In the genomic region with DNA sequence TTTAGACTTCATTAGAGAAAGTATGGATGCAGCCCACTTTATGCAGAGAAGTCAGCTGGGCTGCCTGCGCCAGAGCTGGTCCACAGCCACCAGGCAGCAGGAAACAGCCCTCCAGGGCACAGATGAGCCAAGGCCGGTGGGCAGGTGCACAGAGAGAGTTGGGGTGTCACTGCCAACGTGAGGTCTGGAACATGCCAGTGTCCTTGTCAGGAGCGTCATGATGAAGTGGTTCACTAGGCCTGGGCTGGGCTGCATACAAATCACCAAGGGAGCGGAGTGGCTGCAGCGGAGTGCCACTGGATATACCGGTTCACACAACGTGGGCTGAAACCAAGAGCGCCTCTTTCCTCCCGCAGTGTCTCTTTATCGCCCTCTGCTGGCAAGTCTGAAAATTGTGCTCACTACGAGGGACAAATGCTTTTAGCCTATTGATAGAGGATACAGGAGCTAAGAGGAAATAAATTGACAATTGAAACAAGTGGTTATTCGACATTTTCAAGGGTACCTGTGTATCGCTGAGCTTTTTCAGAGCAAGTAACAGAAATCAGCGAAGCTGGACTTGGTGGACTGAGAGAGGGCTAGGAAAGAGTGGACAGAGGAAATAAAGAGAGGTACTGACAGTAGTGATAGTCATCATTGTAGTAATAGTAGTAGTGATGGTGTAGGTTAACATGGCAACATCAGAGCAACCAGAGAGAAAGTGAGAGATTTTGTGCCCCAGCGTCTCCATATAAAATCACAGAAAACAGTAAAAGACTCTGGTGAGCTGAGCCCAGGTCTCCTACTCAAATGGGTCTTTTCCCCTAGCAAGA, we compare ENCODE assay signal across 8 cellular contexts. TPM values are rescaled to one million over a fixed set of nuclear protein-coding genes. Genes with fewer than 3 reads are reported as not detected.
DNase-seq lines count a peak whose midpoint lies in the region; ATAC-seq and TF ChIP-seq lines count a peak whose summit lies in the region.

No MANE protein-coding gene starts in this region.

- H3K36me3 Mint-ChIP-seq in HFFc6 (ENCODE audit: low read depth) (peaks cover 6% of the 10 kb centered on the region), glutamatergic neuron (ENCODE audit: unreplicated experiment) (peaks cover 4% of the 10 kb centered on the region), type B pancreatic cell (peaks cover 4% of the 10 kb centered on the region)
- peaks cover 6 to 13% of the 10 kb centered on the region in 2 donors for H3K36me3 Mint-ChIP-seq in activated naive CD4-positive, alpha-beta T cell treated with anti-CD3 and anti-CD28 coated beads, Interleukin-2, amount 50 U/mL, for 72 hours

- no peak overlapping the region for H3K27ac Mint-ChIP-seq in HFFc6
- H3K27ac Mint-ChIP-seq in activated naive CD4-positive, alpha-beta T cell treated with anti-CD3 and anti-CD28 coated beads, Interleukin-2, amount 50 U/mL, for 72 hours = no peak overlapping the region
- H3K27ac Mint-ChIP-seq in glutamatergic neuron (ENCODE audit: unreplicated experiment) = no peak overlapping the region
- H3K27ac Mint-ChIP-seq in type B pancreatic cell = peak overlapping the region; percentile 75

- TF ChIP-seq CTCF in HFFc6 (IDR thresholded peaks at IDR 0.05) (peak; percentile 95), glutamatergic neuron (IDR thresholded peaks at IDR 0.05; ENCODE audit: partially characterized antibody, unreplicated experiment) (peak; percentile 97), type B pancreatic cell (conservative IDR thresholded peaks at IDR 0.05) (peak; percentile 98)

- 0 out of 2 replicates have a peak, but pooled peaks cover 9% of the 10 kb centered on the region for H3K4me1 Mint-ChIP-seq in HFFc6 (ENCODE audit: low read depth)
- H3K4me1 Mint-ChIP-seq in glutamatergic neuron (ENCODE audit: low read depth, unreplicated experiment) = no peaks in the 10 kb centered on the region
- peaks cover 4% of the 10 kb centered on the region for H3K4me1 Mint-ChIP-seq in type B pancreatic cell (ENCODE audit: unreplicated experiment)

- H3K9me3 Mint-ChIP-seq in HFFc6 = no peaks in the 10 kb centered on the region
- no peaks in the 10 kb centered on the region for H3K9me3 Mint-ChIP-seq in activated naive CD4-positive, alpha-beta T cell treated with anti-CD3 and anti-CD28 coated beads, Interleukin-2, amount 50 U/mL, for 72 hours
- peaks cover 4% of the 10 kb centered on the region for H3K9me3 Mint-ChIP-seq in glutamatergic neuron (ENCODE audit: unreplicated experiment)
- peaks cover 4% of the 10 kb centered on the region for H3K9me3 Mint-ChIP-seq in type B pancreatic cell

- ATAC-seq in activated naive CD4-positive, alpha-beta T cell treated with anti-CD3 and anti-CD28 coated beads, Interleukin-2, amount 50 U/mL, for 72 hours = peak; percentile 89 to 92

- DNase-seq in GF-D8 (lab: John Stamatoyannopoulos, UW) (peak; percentile 11), HFFc6 (peak; percentile 69), NCI-H1105 (lab: John Stamatoyannopoulos, UW) (peak; percentile 87), SKM-1 (lab: John Stamatoyannopoulos, UW; ENCODE audit: unreplicated experiment) (peak; percentile 68), glutamatergic neuron (peak; percentile 83), posterior vena cava (ENCODE audit: low spot score) (peak; percentile 89), type B pancreatic cell (ENCODE audit: extremely low spot score, unreplicated experiment) (peak; percentile 84)
- DNase-seq in activated naive CD4-positive, alpha-beta T cell treated with anti-CD3 and anti-CD28 coated beads, Interleukin-2, amount 50 U/mL, for 72 hours (ENCODE audit: low spot score in 2 of 2) = peak; percentile 77 to 88

- intact Hi-C loops in posterior vena cava (cut with DNase I) = loop anchor here (5.0 kb wide), 2 partner anchors 33 to 53 kb away; a partner anchor contains a TSS

- H3K27me3 Mint-ChIP-seq in HFFc6 (ENCODE audit: insufficient read depth) (peaks cover 11% of the 10 kb centered on the region), glutamatergic neuron (ENCODE audit: unreplicated experiment) (no peaks in the 10 kb centered on the region), type B pancreatic cell (peaks cover 9% of the 10 kb centered on the region)

- H3K4me3 Mint-ChIP-seq in HFFc6 (peak overlapping the region; percentile 31; the same call in 1 of the 2 replicates), glutamatergic neuron (ENCODE audit: unreplicated experiment) (no peak overlapping the region), type B pancreatic cell (peak overlapping the region; percentile 23)

RNA-seq across cellular contexts. Expression of a gene that starts 52.0 kb away (rescaled TPM):
- 1 to 10 TPM; 6.9 to 8.4 (median 7.6) TPM for total RNA-seq in HFFc6 (2021; fragmentation: NEBNext Ultra II Directional; extraction: Animal tissue kit (Norgen Biotek cat#: 25700))
- 10 to 100 TPM; 44.6 to 46.1 TPM for total RNA-seq in activated naive CD4-positive, alpha-beta T cell treated with anti-CD3 and anti-CD28 coated beads, Interleukin-2, amount 50 U/mL, for 72 hours
- total RNA-seq in glutamatergic neuron (ENCODE audit: unreplicated experiment) (77.9 TPM), posterior vena cava (10 to 100 TPM; 38.8 to 40.3 TPM), type B pancreatic cell (ENCODE audit: low replicate concordance) (33.7 and 80.6 TPM in 2 replicates)

RNA-seq across cellular contexts. Expression of a gene that starts 52.8 kb away (rescaled TPM):
- total RNA-seq in HFFc6 (2021; fragmentation: NEBNext Ultra II Directional; extraction: Animal tissue kit (Norgen Biotek cat#: 25700)) = 10 to 100 TPM; 26.8 to 35.9 (median 28.1) TPM
- 10 to 100 TPM; 63.9 to 80.7 TPM for total RNA-seq in activated naive CD4-positive, alpha-beta T cell treated with anti-CD3 and anti-CD28 coated beads, Interleukin-2, amount 50 U/mL, for 72 hours
- total RNA-seq in glutamatergic neuron (ENCODE audit: unreplicated experiment) = 16.9 TPM
- 10 to 100 TPM; 15.1 to 23.0 TPM for total RNA-seq in posterior vena cava
- 30.3 and 34.1 TPM in 2 replicates for total RNA-seq in type B pancreatic cell (ENCODE audit: low replicate concordance)

RNA-seq across cellular contexts. Expression of a gene that starts 53.3 kb away (rescaled TPM):
- 10 to 100 TPM; 37.0 to 44.2 (median 39.5) TPM for total RNA-seq in HFFc6 (2021; fragmentation: NEBNext Ultra II Directional; extraction: Animal tissue kit (Norgen Biotek cat#: 25700))
- total RNA-seq in activated naive CD4-positive, alpha-beta T cell treated with anti-CD3 and anti-CD28 coated beads, Interleukin-2, amount 50 U/mL, for 72 hours = 10 to 100 TPM; 52.4 to 52.7 TPM
- total RNA-seq in glutamatergic neuron (ENCODE audit: unreplicated experiment) (22.1 TPM), posterior vena cava (10 to 100 TPM; 46.1 to 48.6 TPM), type B pancreatic cell (ENCODE audit: low replicate concordance) (46.9 and 64.5 TPM in 2 replicates)

Comparison
In these comparisons a context has a peak if more than half of its experiments do, and no peak if none do; other contexts are left out.
1. Peak in every context shown above with its lines: DNase-seq and ATAC-seq.
2. DNase-seq: peak in every context shown above with its lines; median percentile 89 in posterior vena cava; 87 in NCI-H1105; 84 in type B pancreatic cell; 83 in glutamatergic neuron; 82 in activated naive CD4-positive, alpha-beta T cell treated with anti-CD3 and anti-CD28 coated beads, Interleukin-2, amount 50 U/mL, for 72 hours; 69 in HFFc6; 68 in SKM-1; 11 in GF-D8.